Comparison of ENCODE assay signal across 16 cellular contexts in genomic region chr7:127771707-127772106, GRCh38.
"Had no signal": no experiment of that assay in that cellular context is flagged by ENCODE, and none has a peak within 500 bp of the region (broad histone marks: within the 10 kb centered on the region; RNA-seq: fewer than 3 reads in every experiment).

No MANE protein-coding gene starts in this region.

- H3K9me3 Mint-ChIP-seq: activated naive CD4-positive, alpha-beta T cell treated with anti-CD3 and anti-CD28 coated beads, Interleukin-2, amount 10 ng/mL, durations not matched to agents 7 days and 5 days had no signal

- DNase-seq: activated CD4-positive, alpha-beta T cell treated with anti-CD3 and anti-CD28 coated beads for 48 hours; activated CD8-positive, alpha-beta memory T cell treated with anti-CD3 and anti-CD28 coated beads, Interleukin-2, amount 50 U/mL, for 48 hours; activated naive CD4-positive, alpha-beta T cell treated with anti-CD3 and anti-CD28 coated beads, Interleukin-2, amount 10 ng/mL, durations not matched to agents 7 days and 5 days; adrenal gland; islet precursor cell; right lobe of liver; stimulated activated CD4-positive, alpha-beta T cell treated with anti-CD3 and anti-CD28 coated beads, Interleukin-4, amount 100 ng/mL, for 4 hours; stimulated activated CD8-positive, alpha-beta memory T cell treated with anti-CD3 and anti-CD28 coated beads, Interleukin-4, amount 100 ng/mL, for 48 hours; stimulated activated naive CD4-positive, alpha-beta T cell treated with Interleukin-2 at 50 U/mL for 16 hours; substantia nigra; uterus had no signal

- H3K4me3 ChIP-seq: adrenal gland, cardiac muscle cell, gastroesophageal sphincter, right lobe of liver, smooth muscle cell, tibial nerve, uterus had no signal

- H3K36me3 ChIP-seq: adrenal gland, cardiac muscle cell, gastroesophageal sphincter, right lobe of liver, tibial nerve, uterus had no signal

- H3K4me3 Mint-ChIP-seq: activated naive CD4-positive, alpha-beta T cell treated with anti-CD3 and anti-CD28 coated beads, Interleukin-2, amount 10 ng/mL, durations not matched to agents 7 days and 5 days; neural crest cell had no signal

- H3K9me3 ChIP-seq: adrenal gland, gastroesophageal sphincter, right lobe of liver, tibial nerve, uterus had no signal

- H3K27ac ChIP-seq: adrenal gland, cardiac muscle cell, gastroesophageal sphincter, right lobe of liver, tibial nerve, uterus had no signal

- H3K27me3 ChIP-seq: adrenal gland, cardiac muscle cell, gastroesophageal sphincter, right lobe of liver, tibial nerve, uterus had no signal

- ATAC-seq: gastroesophageal sphincter, right lobe of liver had no signal

- H3K27ac Mint-ChIP-seq: activated naive CD4-positive, alpha-beta T cell treated with anti-CD3 and anti-CD28 coated beads, Interleukin-2, amount 10 ng/mL, durations not matched to agents 7 days and 5 days had no signal

- H3K4me1 ChIP-seq: right lobe of liver had no signal

- H3K4me2 ChIP-seq: smooth muscle cell had no signal

- H3K27me3 Mint-ChIP-seq: activated naive CD4-positive, alpha-beta T cell treated with anti-CD3 and anti-CD28 coated beads, Interleukin-2, amount 10 ng/mL, durations not matched to agents 7 days and 5 days had no signal
